Comparison of ENCODE assay signal across 8 cellular contexts in genomic region chr16:15219679-15220611, GRCh38.
DNase-seq lines count a peak whose midpoint lies in the region; ATAC-seq, FAIRE-seq and TF ChIP-seq lines count a peak whose summit lies in the region.
"Not testable (repeated sequence)": the region's sequence is repeated elsewhere in the genome, so short reads cannot be mapped to it uniquely, and the experiment has no call there.

No MANE protein-coding gene starts in this region.

- H3K9me3 Mint-ChIP-seq in endodermal cell = not testable (repeated sequence)

- H3F3A ChIP-seq in PC-3 (ENCODE audit: low read length, unreplicated experiment) = not testable (repeated sequence)

- H3K36me3 ChIP-seq in GM06990 (ENCODE audit: control insufficient read depth, insufficient read depth, low read length); IMR-90 (ENCODE audit: control insufficient read depth, insufficient read depth, low read length); PC-3 (ENCODE audit: low read depth, low read length); endodermal cell (ENCODE audit: control insufficient read depth, insufficient read depth, low read length); keratinocyte (ENCODE audit: control insufficient read depth in 2 of 2, extremely low read depth in 1 of 2, insufficient read depth in 2 of 2, low read length in 2 of 2); ovary; uterus: not testable (repeated sequence)

- H3K79me2 ChIP-seq in PC-3 (ENCODE audit: low read length); keratinocyte (ENCODE audit: control insufficient read depth, insufficient read depth, low read length): not testable (repeated sequence)

- H3K9me3 ChIP-seq in IMR-90 (ENCODE audit: control insufficient read depth, insufficient read depth, low read length); PC-3 (ENCODE audit: low read length); endodermal cell (ENCODE audit: control insufficient read depth, low read length); keratinocyte (ENCODE audit: control insufficient read depth, low read depth, low read length); ovary; uterus: not testable (repeated sequence)

- not testable (repeated sequence) for H3K23ac ChIP-seq in IMR-90 (ENCODE audit: low read depth, low read length)

- intact Hi-C loops in IMR-90 (cut with micrococcal nuclease); PC-3 (cut with micrococcal nuclease); ovary (cut with DNase I); uterus (cut with DNase I; ENCODE audit: low total_unique reads): not testable (repeated sequence)

- H3K27ac ChIP-seq in IMR-90 (ENCODE audit: insufficient read depth, low read length); PC-3 (ENCODE audit: low read length); endodermal cell (ENCODE audit: low read depth, low read length); keratinocyte (ENCODE audit: control insufficient read depth, insufficient read depth, low read length); ovary; uterus: not testable (repeated sequence)

- not testable (repeated sequence) for H4K8ac ChIP-seq in IMR-90 (ENCODE audit: low read depth in 2 of 2, low read length in 2 of 2)

- POLR2A ChIA-PET in IMR-90 (lab: Charles Lee; ENCODE audit: unreplicated experiment); PC-3 (lab: Charles Lee; ENCODE audit: unreplicated experiment): not testable (repeated sequence)

- H4K20me1 ChIP-seq in IMR-90 (ENCODE audit: insufficient read depth, low read length); PC-3 (ENCODE audit: low read length); keratinocyte (ENCODE audit: control insufficient read depth, extremely low read depth, insufficient read depth, low read length): not testable (repeated sequence)

- peak; percentile 100 for ATAC-seq in IMR-90 (ENCODE audit: low read depth)
- peak; percentile 73 for ATAC-seq in PC-3

- TF ChIP-seq CTCF in GM06990 (IDR thresholded peaks at IDR 0.05; ENCODE audit: insufficient read depth, low read length, poor library complexity, severe bottlenecking) (peak; percentile 85), IMR-90 (conservative IDR thresholded peaks at IDR 0.05; ENCODE audit: low read depth, low read length) (peak; percentile 50), PC-3 (conservative IDR thresholded peaks at IDR 0.05; ENCODE audit: low read depth, low read length) (peak; percentile 54), endodermal cell (conservative IDR thresholded peaks at IDR 0.05) (peak; percentile 81), keratinocyte (optimal IDR thresholded peaks at IDR 0.05 in 1 of 3, IDR thresholded peaks at IDR 0.05 in 1 of 3, conservative IDR thresholded peaks at IDR 0.05 in 1 of 3; ENCODE audit: extremely low read depth in 1 of 3, insufficient read depth in 2 of 3, low read length in 3 of 3) (peak in 2 of 3 experiments; percentile 71 to 81), ovary (IDR thresholded peaks at IDR 0.05) (peak; percentile 48 to 67 (median 50)), uterus (IDR thresholded peaks at IDR 0.05) (peak; percentile 45 to 69 (median 63))

- WGBS in IMR-90 (ENCODE audit: extremely low coverage in 2 of 2, insufficient read length in 1 of 2), 2 experiments = no CpG with 5 or more reads among the region's 19 CpGs
- 43% methylated on average over 3 of the region's 19 CpGs; no CpG with 5 or more reads in 1 of the 2 experiments for WGBS in endodermal cell (ENCODE audit: insufficient coverage in 1 of 2, insufficient read length in 1 of 2), 2 experiments
- 20 to 30% (median 22%) methylated on average over 9 to 10 of the region's 19 CpGs for WGBS in ovary, 3 donors

- in situ Hi-C loops in IMR-90 (cut with MboI; ENCODE audit: low sequenced_read_pairs) = not testable (repeated sequence)

- not testable (repeated sequence) for H2AFZ ChIP-seq in IMR-90 (replicated peaks; ENCODE audit: low read length, poor library complexity); PC-3 (ENCODE audit: low read length); keratinocyte (ENCODE audit: control insufficient read depth, low read length)

- not testable (repeated sequence) for H3K4me1 Mint-ChIP-seq in endodermal cell

- not testable (repeated sequence) for H2BK5ac ChIP-seq in IMR-90 (ENCODE audit: low read depth, low read length, poor library complexity, severe bottlenecking)

- not testable (repeated sequence) for H3K18ac ChIP-seq in IMR-90 (ENCODE audit: low read depth, low read length)

- H2BK15ac ChIP-seq in IMR-90 (ENCODE audit: low read depth, low read length) = not testable (repeated sequence)

- not testable (repeated sequence) for H3K4me2 ChIP-seq in IMR-90 (ENCODE audit: low read depth, low read length); PC-3 (ENCODE audit: low read length); keratinocyte (ENCODE audit: control insufficient read depth, extremely low read depth, insufficient read depth, low read depth, low read length)

- FAIRE-seq in keratinocyte (lab: Jason Lieb, UNC) = peak; percentile 84

- H3K4me3 Mint-ChIP-seq in endodermal cell = not testable (repeated sequence)

- H3K4ac ChIP-seq in IMR-90 (ENCODE audit: low read depth, low read length) = not testable (repeated sequence)

- H2AK5ac ChIP-seq in IMR-90 (ENCODE audit: low read depth, low read length) = not testable (repeated sequence)

- H2AK9ac ChIP-seq in IMR-90 (replicated peaks; ENCODE audit: low read depth, low read length, poor library complexity) = not testable (repeated sequence)

- H4K5ac ChIP-seq in IMR-90 (ENCODE audit: low read depth, low read length) = not testable (repeated sequence)

- not testable (repeated sequence) for H3K79me1 ChIP-seq in IMR-90 (ENCODE audit: low read depth in 1 of 2, low read length in 2 of 2)

- H3K4me3 ChIP-seq in GM06990 (replicated peaks; ENCODE audit: low read depth, low read length); IMR-90 (ENCODE audit: insufficient read depth, low read depth, low read length); PC-3 (ENCODE audit: low read length); endodermal cell (ENCODE audit: low read length); keratinocyte (ENCODE audit: control insufficient read depth in 2 of 3, extremely low read depth in 1 of 3, insufficient read depth in 2 of 3, low read depth in 1 of 3, low read length in 3 of 3); ovary; uterus: not testable (repeated sequence)

- not testable (repeated sequence) for H2BK20ac ChIP-seq in IMR-90 (ENCODE audit: low read depth, low read length)

- TF ChIP-seq EP300 in ovary (IDR thresholded peaks at IDR 0.05) = not testable (repeated sequence)

- H3K4me1 ChIP-seq in IMR-90 (ENCODE audit: control insufficient read depth, insufficient read depth, low read length); PC-3 (ENCODE audit: insufficient read depth, low read length); endodermal cell (ENCODE audit: control insufficient read depth, insufficient read depth, low read length); keratinocyte (ENCODE audit: control insufficient read depth, extremely low read depth, insufficient read depth, low read length); ovary (ENCODE audit: insufficient read depth); uterus: not testable (repeated sequence)

- H3K27ac Mint-ChIP-seq in endodermal cell = not testable (repeated sequence)

- not testable (repeated sequence) for H3K27me3 ChIP-seq in GM06990 (replicated peaks; ENCODE audit: control insufficient read depth, insufficient read depth, low read length); IMR-90 (ENCODE audit: control insufficient read depth, insufficient read depth, low read length); PC-3 (ENCODE audit: low read length); endodermal cell (ENCODE audit: control insufficient read depth, insufficient read depth, low read length, poor library complexity, severe bottlenecking); keratinocyte (ENCODE audit: control insufficient read depth, extremely low read depth, insufficient read depth, low read length); ovary; uterus

- H3K36me3 Mint-ChIP-seq in endodermal cell (ENCODE audit: low read depth) = not testable (repeated sequence)

- TF ChIP-seq POLR2A in IMR-90 (IDR thresholded peaks at IDR 0.05; ENCODE audit: low read depth, low read length); ovary (IDR thresholded peaks at IDR 0.05); uterus (IDR thresholded peaks at IDR 0.05): not testable (repeated sequence)

- H3K9me1 ChIP-seq in IMR-90 (ENCODE audit: insufficient read depth, low read length); keratinocyte (ENCODE audit: control insufficient read depth, extremely low read depth, insufficient read depth, low read length): not testable (repeated sequence)

- peak; percentile 62 for TF ChIP-seq RAD21 in IMR-90 (IDR thresholded peaks at IDR 0.05; ENCODE audit: low read length)

- not testable (repeated sequence) for H4K91ac ChIP-seq in IMR-90 (ENCODE audit: insufficient read depth, low read depth, low read length)

- not testable (repeated sequence) for BruUV-seq in IMR-90 (replicated peaks; lab: Mats Ljungman, UMichigan); PC-3 (replicated peaks; lab: Mats Ljungman, UMichigan)

- not testable (repeated sequence) for H2BK120ac ChIP-seq in IMR-90 (ENCODE audit: low read depth, low read length)

- not testable (repeated sequence) for H3K9ac ChIP-seq in IMR-90 (ENCODE audit: low read depth, low read length); PC-3 (ENCODE audit: low read length); endodermal cell (ENCODE audit: extremely low read depth, low read length, poor library complexity, severe bottlenecking); keratinocyte (ENCODE audit: control insufficient read depth, extremely low read depth, insufficient read depth, low read length)

- not testable (repeated sequence) for H3K27me3 Mint-ChIP-seq in endodermal cell (ENCODE audit: insufficient read depth)

- H3K56ac ChIP-seq in IMR-90 (ENCODE audit: extremely low read depth, insufficient read depth, low read length) = not testable (repeated sequence)

- H3K9me2 ChIP-seq in PC-3 (replicated peaks; ENCODE audit: low read length) = not testable (repeated sequence)

- not testable (repeated sequence) for DNase-seq in GM06990 (ENCODE audit: extremely low read depth, insufficient read length); IMR-90; keratinocyte (ENCODE audit: low read depth, low spot score); uterus
- DNase-seq in PC-3 = peak; percentile 6
- peak; percentile 24 to 26 for DNase-seq in activated T-cell treated with anti-CD3 and anti-CD28 coated beads, Interleukin-2, amount 50 U/mL, for 48 hours
- DNase-seq in endodermal cell = peak; percentile 63
- peak in 2 of 5 donors; percentile 12 for DNase-seq in ovary

- dilution Hi-C loops in IMR-90 (cut with HindIII; ENCODE audit: low sequenced_read_pairs, unreplicated experiment); keratinocyte (cut with MboI; ENCODE audit: extremely low pct_ligation_motif_present, low sequenced_read_pairs): not testable (repeated sequence)

- CTCF ChIA-PET in IMR-90 (lab: Yijun Ruan, JAX); PC-3 (lab: Charles Lee): not testable (repeated sequence)

- not testable (repeated sequence) for H3K14ac ChIP-seq in IMR-90 (replicated peaks; ENCODE audit: low read depth, low read length)
